In genomic region chr22:20131856-20132685, GRCh38 we compare ENCODE assay signal across 6 cellular contexts. TPM values are rescaled to one million over a fixed set of nuclear protein-coding genes. Genes with fewer than 3 reads are reported as not detected.
DNase-seq lines count a peak whose midpoint lies in the region; ATAC-seq and TF ChIP-seq lines count a peak whose summit lies in the region.

No MANE protein-coding gene starts in this region.

- in situ Hi-C loops in Panc1 (cut with HindIII; ENCODE audit: low pct_unique_long_range_greater_than_20kb, low sequenced_read_pairs), result no loop called here

- DNase-seq in GM12864 (ENCODE audit: low read depth) (no peak), Panc1 (ENCODE audit: low read depth, low spot score) (no peak), fibroblast of villous mesenchyme (ENCODE audit: low read depth) (peak; percentile 30), substantia nigra (lab: John Stamatoyannopoulos, UW) (peak in 11 of 49 donors; percentile 4 to 77 (median 38)), foreskin keratinocyte (no peak)

- BruUV-seq in Panc1 (replicated peaks; lab: Mats Ljungman, UMichigan), result no TSS peak

- H3K27me3 ChIP-seq in Panc1 (ENCODE audit: control insufficient read depth, insufficient read depth, low read length) (no peaks in the 10 kb centered on the region), foreskin keratinocyte (no peaks in the 10 kb centered on the region)

- H3K4me1 ChIP-seq in Panc1 (ENCODE audit: control insufficient read depth, insufficient read depth, low read length) (no peaks in the 10 kb centered on the region; the same call in 1 of the 2 replicates), foreskin keratinocyte (no peaks in the 10 kb centered on the region)

- CTCF ChIA-PET in Panc1 (lab: Charles Lee), result no interaction called here

- H3K36me3 ChIP-seq in Panc1 (ENCODE audit: control insufficient read depth, insufficient read depth, low read length), result peaks cover 2% of the 10 kb centered on the region; the same call in 1 of the 2 replicates

- H3K27ac ChIP-seq in Panc1 (ENCODE audit: low read length), result peak overlapping the region; percentile 29; the same call in 1 of the 2 replicates
- H3K27ac ChIP-seq in substantia nigra (ENCODE audit: low read depth, low read length, poor library complexity, severe bottlenecking), result peak overlapping the region; percentile 45
- H3K27ac ChIP-seq in foreskin keratinocyte, result no peak overlapping the region

- H3K9me3 ChIP-seq in Panc1 (ENCODE audit: control insufficient read depth, insufficient read depth, low read depth, low read length), result no peaks in the 10 kb centered on the region

- intact Hi-C loops in Panc1 (cut with micrococcal nuclease; ENCODE audit: unreplicated experiment), result no loop called here

- POLR2A ChIA-PET in Panc1 (lab: Charles Lee), result no interaction called here

- H3K4me3 ChIP-seq in GM12864 (ENCODE audit: low read depth, low read length) (peak overlapping the region; percentile 82), Panc1 (ENCODE audit: low read depth in 2 of 2, low read length in 2 of 2) (peak overlapping the region; percentile 57 to 58), fibroblast of villous mesenchyme (ENCODE audit: low read depth, low read length) (peak overlapping the region; percentile 85)

- ATAC-seq in Panc1 (peak; percentile 2), HG03521 (IDR thresholded peaks at IDR 0.05; ENCODE audit: unreplicated experiment) (no peak), foreskin keratinocyte (no peak)

- TF ChIP-seq CTCF in GM12864 (IDR thresholded peaks at IDR 0.05; ENCODE audit: low read depth, low read length, missing control alignments), result no peak
- TF ChIP-seq CTCF in Panc1 (IDR thresholded peaks at IDR 0.05), result no peak
- no peak for TF ChIP-seq CTCF in fibroblast of villous mesenchyme (IDR thresholded peaks at IDR 0.05; ENCODE audit: insufficient read depth, low read depth, low read length)
- TF ChIP-seq CTCF in foreskin keratinocyte (conservative IDR thresholded peaks at IDR 0.05), result no peak

RNA-seq across cellular contexts. Expression of gene ZDHHC8, which starts 0.5 kb away (rescaled TPM):
- total RNA-seq in Panc1 (2021; ENCODE audit: unreplicated experiment), result 79.0 TPM
- 77.8 TPM for polyA plus RNA-seq in Panc1 (2012; ENCODE audit: insufficient read length)
- 8.1 and 10.8 TPM in 2 replicates for total RNA-seq in fibroblast of villous mesenchyme
- 23.1 and 28.9 TPM in 2 replicates for total RNA-seq in foreskin keratinocyte
- polyA plus RNA-seq in foreskin keratinocyte, result 34.4 and 41.0 TPM in 2 replicates

RNA-seq across cellular contexts. Expression of gene TRMT2A, which starts 15.0 kb away (rescaled TPM):
- total RNA-seq in Panc1 (2021; ENCODE audit: unreplicated experiment) (66.7 TPM), fibroblast of villous mesenchyme (35.4 and 45.3 TPM in 2 replicates), foreskin keratinocyte (41.2 and 49.5 TPM in 2 replicates)
- 64.6 TPM for polyA plus RNA-seq in Panc1 (2012; ENCODE audit: insufficient read length)
- 43.7 and 48.2 TPM in 2 replicates for polyA plus RNA-seq in foreskin keratinocyte

RNA-seq across cellular contexts. Expression of gene RANBP1, which starts 16.2 kb away (rescaled TPM):
- total RNA-seq in Panc1 (2021; ENCODE audit: unreplicated experiment) (232 TPM), fibroblast of villous mesenchyme (200 and 206 TPM in 2 replicates), foreskin keratinocyte (319 and 387 TPM in 2 replicates)
- 266 TPM for polyA plus RNA-seq in Panc1 (2012; ENCODE audit: insufficient read length)
- 374 and 452 TPM in 2 replicates for polyA plus RNA-seq in foreskin keratinocyte

RNA-seq across cellular contexts. Expression of gene CCDC188, which starts 18.8 kb away (rescaled TPM):
- not detected for total RNA-seq in Panc1 (2021; ENCODE audit: unreplicated experiment)
- polyA plus RNA-seq in Panc1 (2012; ENCODE audit: insufficient read length), result not detected
- total RNA-seq in fibroblast of villous mesenchyme, result 0.43 and 0.97 TPM in 2 replicates
- total RNA-seq in foreskin keratinocyte, result not detected in 2 replicates
- not detected in 2 replicates for polyA plus RNA-seq in foreskin keratinocyte

RNA-seq across cellular contexts. Expression of gene DGCR8, which starts 52.0 kb away (rescaled TPM):
- total RNA-seq in Panc1 (2021; ENCODE audit: unreplicated experiment) (35.0 TPM), fibroblast of villous mesenchyme (30.7 and 34.1 TPM in 2 replicates), foreskin keratinocyte (30.4 and 31.7 TPM in 2 replicates)
- 23.3 TPM for polyA plus RNA-seq in Panc1 (2012; ENCODE audit: insufficient read length)
- polyA plus RNA-seq in foreskin keratinocyte, result 13.5 and 13.7 TPM in 2 replicates
